Comparison of ENCODE assay signal across 15 cellular contexts in the genomic region with DNA sequence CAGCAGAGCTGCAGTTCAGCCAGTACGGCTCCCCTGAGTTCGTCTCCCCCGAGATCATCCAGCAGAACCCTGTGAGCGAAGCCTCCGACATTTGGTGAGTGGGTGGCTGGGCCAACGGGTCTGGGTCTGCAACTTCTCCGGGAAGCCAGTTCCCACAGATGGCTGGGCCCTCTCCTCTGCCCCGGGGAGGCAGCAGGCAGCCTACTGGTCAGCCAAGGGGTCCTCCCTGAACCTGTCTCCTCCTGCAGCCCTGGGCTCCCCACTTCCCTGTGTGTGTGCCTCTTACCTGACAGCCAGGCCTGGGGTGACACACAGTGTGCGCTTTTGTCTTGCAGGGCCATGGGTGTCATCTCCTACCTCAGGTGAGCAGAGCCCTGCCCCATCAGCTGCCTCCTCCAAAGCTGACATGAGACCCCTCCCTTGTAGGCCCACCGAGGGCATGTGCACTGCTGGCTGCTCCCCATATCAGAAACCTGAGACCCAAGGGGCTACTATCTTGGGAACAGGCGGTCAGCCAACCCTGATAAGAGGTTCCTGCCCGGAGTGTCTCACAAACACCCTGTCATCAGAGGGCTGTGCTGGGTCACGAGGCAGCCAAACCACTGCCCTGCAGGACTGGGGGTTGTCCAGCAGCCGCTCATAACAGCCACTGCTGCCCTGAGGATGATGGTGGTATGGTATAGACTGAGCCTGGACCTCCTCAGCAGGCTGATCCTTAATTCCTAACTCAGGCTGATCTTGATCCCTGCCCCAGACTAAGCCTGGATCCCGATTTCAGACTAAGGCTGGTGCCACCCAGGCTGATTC. TPM values are rescaled to one million over a fixed set of nuclear protein-coding genes. Genes with fewer than 3 reads are reported as not detected.
DNase-seq lines count a peak whose midpoint lies in the region; ATAC-seq, FAIRE-seq and TF ChIP-seq lines count a peak whose summit lies in the region.
"Had no signal": no experiment of that assay in that cellular context is flagged by ENCODE, and none has a peak within 500 bp of the region (broad histone marks: within the 10 kb centered on the region; RNA-seq: fewer than 3 reads in every experiment).

No MANE protein-coding gene starts in this region.

- H3K27me3 ChIP-seq in IMR-90 (ENCODE audit: control insufficient read depth, insufficient read depth, low read length): 0 out of 2 replicates have a peak, but pooled peaks cover 3% of the 10 kb centered on the region
- H3K27me3 ChIP-seq in bronchial epithelial cell (ENCODE audit: control insufficient read depth, insufficient read depth, low read length): peaks cover 5% of the 10 kb centered on the region
- no peaks in the 10 kb centered on the region for H3K27me3 ChIP-seq in spleen (replicated peaks in 1 of 7)

- DNase-seq in IMR-90: peak; percentile 28
- no peak for DNase-seq in bronchial epithelial cell (ENCODE audit: low read depth)
- DNase-seq in iPS-NIHi11 (ENCODE audit: low spot score): peak; percentile 3
- DNase-seq in spleen: peak; percentile 69
- DNase-seq in NCI-H2171 (lab: John Stamatoyannopoulos, UW): no peak
- DNase-seq in NCI-H2196 treated with DMSO at 0.1 percent for 48 hours (lab: John Stamatoyannopoulos, UW; ENCODE audit: unreplicated experiment): no peak
- DNase-seq in activated gamma-delta T cell treated with Interleukin-2 at 50 U/mL for 16 hours: no peak
- DNase-seq: activated naive CD4-positive, alpha-beta T cell; dermis blood vessel endothelial cell; EL; esophagus squamous epithelium; GM23248; hippocampal formation; MM.1S; NCI-H187 treated with DMSO at 0.1 percent for 48 hours had no signal

- no peak overlapping the region for H3K14ac ChIP-seq in IMR-90 (replicated peaks; ENCODE audit: low read depth, low read length)

- H4K91ac ChIP-seq in IMR-90 (ENCODE audit: insufficient read depth, low read depth, low read length): no peak overlapping the region

- H3K4me1 ChIP-seq in IMR-90 (ENCODE audit: control insufficient read depth, insufficient read depth, low read length): no peaks in the 10 kb centered on the region; the same call in 1 of the 2 replicates
- peaks cover 3 to 48% (median 23%) of the 10 kb centered on the region in 6 donors for H3K4me1 ChIP-seq in spleen

- in situ Hi-C loops in IMR-90 (cut with MboI; ENCODE audit: low sequenced_read_pairs): no loop called here

- no peak overlapping the region for H2BK120ac ChIP-seq in IMR-90 (ENCODE audit: low read depth, low read length)

- TF ChIP-seq CTCF in IMR-90 (conservative IDR thresholded peaks at IDR 0.05; ENCODE audit: low read depth, low read length) (no peak), bronchial epithelial cell (IDR thresholded peaks at IDR 0.05; ENCODE audit: insufficient read depth, low read length, severe bottlenecking) (no peak), spleen (IDR thresholded peaks at IDR 0.05 in 8 of 11, conservative IDR thresholded peaks at IDR 0.05 in 3 of 11) (no peak)

- no peak for TF ChIP-seq RAD21 in IMR-90 (IDR thresholded peaks at IDR 0.05; ENCODE audit: low read length)

- H3K56ac ChIP-seq in IMR-90 (ENCODE audit: extremely low read depth, insufficient read depth, low read length): no peak overlapping the region

- intact Hi-C loops in IMR-90 (cut with micrococcal nuclease): no loop called here
- intact Hi-C loops in spleen (cut with DNase I; ENCODE audit: low total_unique reads): no loop called here

- POLR2A ChIA-PET in IMR-90 (lab: Charles Lee; ENCODE audit: unreplicated experiment): no interaction called here

- no peak overlapping the region for H4K5ac ChIP-seq in IMR-90 (ENCODE audit: low read depth, low read length)

- H3K36me3 ChIP-seq in IMR-90 (ENCODE audit: control insufficient read depth, insufficient read depth, low read length): no peaks in the 10 kb centered on the region
- H3K36me3 ChIP-seq in bronchial epithelial cell (ENCODE audit: control insufficient read depth, insufficient read depth, low read length): no peaks in the 10 kb centered on the region
- no peaks in the 10 kb centered on the region for H3K36me3 ChIP-seq in spleen
- H3K36me3 ChIP-seq: esophagus squamous epithelium had no signal

- H2BK20ac ChIP-seq in IMR-90 (ENCODE audit: low read depth, low read length): no peak overlapping the region

- no peak overlapping the region for H3K18ac ChIP-seq in IMR-90 (ENCODE audit: low read depth, low read length)

- H2AFZ ChIP-seq in IMR-90 (replicated peaks; ENCODE audit: low read length, poor library complexity): no peak overlapping the region
- H2AFZ ChIP-seq: GM23248 had no signal

- H3K27ac ChIP-seq in IMR-90 (ENCODE audit: insufficient read depth, low read length) (no peak overlapping the region), spleen (no peak overlapping the region)
- H3K27ac ChIP-seq: esophagus squamous epithelium, GM23248 had no signal

- no peaks in the 10 kb centered on the region for H3K9me3 ChIP-seq in IMR-90 (ENCODE audit: control insufficient read depth, insufficient read depth, low read length)
- no peaks in the 10 kb centered on the region for H3K9me3 ChIP-seq in spleen
- H3K9me3 ChIP-seq: esophagus squamous epithelium had no signal

- H3K9ac ChIP-seq in IMR-90 (ENCODE audit: low read depth, low read length): no peak overlapping the region
- H3K9ac ChIP-seq: GM23248 had no signal

- dilution Hi-C loops in IMR-90 (cut with HindIII; ENCODE audit: low sequenced_read_pairs, unreplicated experiment): no loop called here

- peak overlapping the region; percentile 76 for H2AK9ac ChIP-seq in IMR-90 (replicated peaks; ENCODE audit: low read depth, low read length, poor library complexity)

- peak; percentile 43 for FAIRE-seq in bronchial epithelial cell (lab: Jason Lieb, UNC)

- H2BK5ac ChIP-seq in IMR-90 (ENCODE audit: low read depth, low read length, poor library complexity, severe bottlenecking): no peak overlapping the region

- H2BK15ac ChIP-seq in IMR-90 (ENCODE audit: low read depth, low read length): no peak overlapping the region

- no peak overlapping the region for H3K4ac ChIP-seq in IMR-90 (ENCODE audit: low read depth, low read length)

- WGBS in IMR-90 (ENCODE audit: extremely low coverage in 2 of 2, insufficient read length in 1 of 2), 2 experiments: 71% methylated on average over 6 of the region's 15 CpGs; no CpG with 5 or more reads in 1 of the 2 experiments
- 80 to 89% (median 84%) methylated on average over 10 to 15 of the region's 15 CpGs for WGBS in spleen, 5 donors

- no peaks in the 10 kb centered on the region for H3K79me1 ChIP-seq in IMR-90 (ENCODE audit: low read depth in 1 of 2, low read length in 2 of 2)

- H4K20me1 ChIP-seq in IMR-90 (ENCODE audit: insufficient read depth, low read length): no peaks in the 10 kb centered on the region

- no peak overlapping the region for H2AK5ac ChIP-seq in IMR-90 (ENCODE audit: low read depth, low read length)

- BruUV-seq in IMR-90 (replicated peaks; lab: Mats Ljungman, UMichigan): no TSS peak

- no peaks in the 10 kb centered on the region for H3K9me1 ChIP-seq in IMR-90 (ENCODE audit: insufficient read depth, low read length)

- H4K8ac ChIP-seq in IMR-90 (ENCODE audit: low read depth in 2 of 2, low read length in 2 of 2): no peak overlapping the region

- CTCF ChIA-PET in IMR-90 (lab: Yijun Ruan, JAX): no interaction called here

- H3K4me3 ChIP-seq in IMR-90 (ENCODE audit: insufficient read depth, low read depth, low read length) (no peak overlapping the region), bronchial epithelial cell (ENCODE audit: low read depth, low read length) (no peak overlapping the region), spleen (no peak overlapping the region)
- H3K4me3 ChIP-seq: esophagus squamous epithelium, GM23248 had no signal

- ATAC-seq in IMR-90 (ENCODE audit: low read depth): peak; percentile 65

- TF ChIP-seq POLR2A in IMR-90 (IDR thresholded peaks at IDR 0.05; ENCODE audit: low read depth, low read length) (no peak), spleen (IDR thresholded peaks at IDR 0.05) (no peak)

- no peak overlapping the region for H3K4me2 ChIP-seq in IMR-90 (ENCODE audit: low read depth, low read length)

- no peak overlapping the region for H3K23ac ChIP-seq in IMR-90 (ENCODE audit: low read depth, low read length)

TF ChIP-seq in IMR-90, 13 proteins besides CTCF, POLR2A, EP300 and RAD21:
- TF ChIP-seq RCOR1 (IDR thresholded peaks at IDR 0.05; ENCODE audit: insufficient replicate concordance, low read length) (no peak), BHLHE40 (IDR thresholded peaks at IDR 0.05; ENCODE audit: low read depth, low read length) (peak; percentile 31; the same call in 1 of the 2 replicates), FOS (IDR thresholded peaks at IDR 0.05; ENCODE audit: low read depth, low read length) (no peak)

RNA-seq across cellular contexts. Expression of a gene that starts 37.6 kb away (rescaled TPM):
- total RNA-seq in IMR-90 (2012; rRNA removed) (6.8 and 7.2 TPM in 2 replicates), bronchial epithelial cell (17.9 and 20.0 TPM in 2 replicates), spleen (10 to 100 TPM; 33.4 to 49.4 (median 39.8) TPM)
- polyA plus RNA-seq in IMR-90 (2012; rRNA removed) (15.1 and 16.2 TPM in 2 replicates), spleen (10 to 100 TPM; 14.1 to 26.8 (median 20.7) TPM)
- 14.7 and 18.5 TPM in 2 replicates for polyA plus RNA-seq in IMR-90 (2012; cell fraction: cytosol; rRNA removed)
- polyA plus RNA-seq in IMR-90 (2012; cell fraction: nucleus; rRNA removed; ENCODE audit: low replicate concordance): 28.2 and 54.2 TPM in 2 replicates

RNA-seq across cellular contexts. Expression of a gene that starts 47.7 kb away (rescaled TPM):
- total RNA-seq in IMR-90 (2012; rRNA removed) (not detected in 2 replicates), bronchial epithelial cell (1.6 and 2.4 TPM in 2 replicates), spleen (1 to 10 TPM; 3.5 to 7.1 (median 5.4) TPM)
- polyA plus RNA-seq in IMR-90 (2012; rRNA removed) (0.26 and 0.39 TPM in 2 replicates), spleen (1 to 10 TPM in 1 of 3 donors, under 1 TPM in 2; 0.36 to 4.0 (median 0.96) TPM)
- polyA plus RNA-seq in IMR-90 (2012; cell fraction: cytosol; rRNA removed): 0.06 and 0.11 TPM in 2 replicates
- polyA plus RNA-seq in IMR-90 (2012; cell fraction: nucleus; rRNA removed; ENCODE audit: low replicate concordance): 2.9 and 3.3 TPM in 2 replicates
- total RNA-seq: dermis blood vessel endothelial cell, GM23248 had no signal

Comparison
In these comparisons a context has a peak if more than half of its experiments do, and no peak if none do; other contexts are left out.
1. DNase-seq: peak in IMR-90 (single experiment), iPS-NIHi11 (single experiment) and spleen (single experiment); none in bronchial epithelial cell (single experiment), NCI-H2171 (single experiment), NCI-H2196 treated with DMSO at 0.1 percent for 48 hours (single experiment) and activated gamma-delta T cell treated with Interleukin-2 at 50 U/mL for 16 hours (single experiment).